Comparison of ENCODE assay signal across 1 cellular context in genomic region chr18:9736942-9737813, GRCh38.
TF ChIP-seq lines count a peak whose summit lies in the region.

No MANE protein-coding gene starts in this region.

TF ChIP-seq in GM23338, 12 proteins besides CTCF, POLR2A, EP300 and RAD21 (continued from another document):
- no peak for TF ChIP-seq ZNF462 (CRISPR knock-in tag; IDR thresholded peaks at IDR 0.05)
- TF ChIP-seq ZNF331 (CRISPR knock-in tag; IDR thresholded peaks at IDR 0.05; ENCODE audit: low read depth) = no peak
- no peak for TF ChIP-seq ETS1 (IDR thresholded peaks at IDR 0.05)
- TF ChIP-seq JUNB (IDR thresholded peaks at IDR 0.05; ENCODE audit: unreplicated experiment) = no peak
- no peak for TF ChIP-seq CREB1 (CRISPR knock-in tag; IDR thresholded peaks at IDR 0.05; ENCODE audit: low read depth)
- no peak for TF ChIP-seq REST (IDR thresholded peaks at IDR 0.05; ENCODE audit: unreplicated experiment)
- no peak for TF ChIP-seq ZNF114 (CRISPR knock-in tag; IDR thresholded peaks at IDR 0.05)
